ENCODE assay signal across 9 cellular contexts in genomic region chr3:61371123-61371522, GRCh38.
DNase-seq lines count a peak whose midpoint lies in the region; ATAC-seq and TF ChIP-seq lines count a peak whose summit lies in the region.
"Had no signal": no experiment of that assay in that cellular context is flagged by ENCODE, and none has a peak within 500 bp of the region (broad histone marks: within the 10 kb centered on the region; RNA-seq: fewer than 3 reads in every experiment).

No MANE protein-coding gene starts in this region.

- no peaks in the 10 kb centered on the region for H3K36me3 ChIP-seq in uterus

- no peak overlapping the region for H3K4me3 ChIP-seq in uterus

- peak in 2 of 3 experiments; percentile 8 to 50 for DNase-seq in NCI-H1417 (lab: John Stamatoyannopoulos, UW)
- no peak for DNase-seq in NCI-H1417 treated with DMSO at 0.1 percent for 48 hours (lab: John Stamatoyannopoulos, UW)
- DNase-seq in HEK293T (ENCODE audit: extremely low spot score) = peak; percentile 36
- DNase-seq in SK-N-DZ (ENCODE audit: low spot score) = peak; percentile 47
- DNase-seq in kidney glomerular epithelial cell (lab: John Stamatoyannopoulos, UW) = peak; percentile 26
- no peak for DNase-seq in uterus
- DNase-seq in putamen (ENCODE audit: low spot score) = no peak

- CTCF ChIA-PET in HEK293T (lab: Yijun Ruan, JAX) = interaction anchor here (0.6 to 1.2 kb wide), 6 partner anchors 11 to 847 kb away, joined by 3 to 7 read pairs (median 3); no protein-coding TSS in a partner anchor

- no peaks in the 10 kb centered on the region for H3K9me3 ChIP-seq in uterus

- H3K27me3 ChIP-seq in uterus = no peaks in the 10 kb centered on the region

- peak in 1 of 4 experiments; percentile 13 for TF ChIP-seq CTCF in uterus (IDR thresholded peaks at IDR 0.05)

- H3K4me1 ChIP-seq in uterus = no peaks in the 10 kb centered on the region

- H3K27ac ChIP-seq in uterus = no peak overlapping the region

- POLR2A ChIA-PET in HEK293T (lab: Yijun Ruan, JAX) = no interaction called here

- no peak for ATAC-seq in HG03097 (IDR thresholded peaks at IDR 0.05; ENCODE audit: low FRiP score, unreplicated experiment)
- ATAC-seq: naive thymus-derived CD8-positive, alpha-beta T cell had no signal

- intact Hi-C loops in uterus (cut with DNase I; ENCODE audit: low total_unique reads) = no loop called here

- no peak for TF ChIP-seq POLR2A in uterus (IDR thresholded peaks at IDR 0.05)

TF ChIP-seq in HEK293T, 16 proteins besides CTCF, POLR2A, EP300 and RAD21:
- no peak for TF ChIP-seq FOXA1 (IDR thresholded peaks at IDR 0.05)
- TF ChIP-seq FOXK2 (IDR thresholded peaks at IDR 0.05) = no peak
- no peak for TF ChIP-seq SUZ12 (IDR thresholded peaks at IDR 0.05)
- no peak for TF ChIP-seq LEF1 (IDR thresholded peaks at IDR 0.05; ENCODE audit: borderline replicate concordance)
- TF ChIP-seq BHLHE40 (IDR thresholded peaks at IDR 0.05; ENCODE audit: borderline replicate concordance) = no peak
- TF ChIP-seq TARDBP (IDR thresholded peaks at IDR 0.05) = no peak
- no peak for TF ChIP-seq FOXM1 (IDR thresholded peaks at IDR 0.05; ENCODE audit: borderline replicate concordance)
- no peak for TF ChIP-seq ELF4 (IDR thresholded peaks at IDR 0.05)

Comparison
In these comparisons a context has a peak if more than half of its experiments do, and no peak if none do; other contexts are left out.
1. DNase-seq: peak in NCI-H1417 (2 of 3), HEK293T (single experiment), SK-N-DZ (single experiment) and kidney glomerular epithelial cell (single experiment); none in NCI-H1417 treated with DMSO at 0.1 percent for 48 hours (single experiment), uterus (0 of 2) and putamen (single experiment).